In the genomic region with DNA sequence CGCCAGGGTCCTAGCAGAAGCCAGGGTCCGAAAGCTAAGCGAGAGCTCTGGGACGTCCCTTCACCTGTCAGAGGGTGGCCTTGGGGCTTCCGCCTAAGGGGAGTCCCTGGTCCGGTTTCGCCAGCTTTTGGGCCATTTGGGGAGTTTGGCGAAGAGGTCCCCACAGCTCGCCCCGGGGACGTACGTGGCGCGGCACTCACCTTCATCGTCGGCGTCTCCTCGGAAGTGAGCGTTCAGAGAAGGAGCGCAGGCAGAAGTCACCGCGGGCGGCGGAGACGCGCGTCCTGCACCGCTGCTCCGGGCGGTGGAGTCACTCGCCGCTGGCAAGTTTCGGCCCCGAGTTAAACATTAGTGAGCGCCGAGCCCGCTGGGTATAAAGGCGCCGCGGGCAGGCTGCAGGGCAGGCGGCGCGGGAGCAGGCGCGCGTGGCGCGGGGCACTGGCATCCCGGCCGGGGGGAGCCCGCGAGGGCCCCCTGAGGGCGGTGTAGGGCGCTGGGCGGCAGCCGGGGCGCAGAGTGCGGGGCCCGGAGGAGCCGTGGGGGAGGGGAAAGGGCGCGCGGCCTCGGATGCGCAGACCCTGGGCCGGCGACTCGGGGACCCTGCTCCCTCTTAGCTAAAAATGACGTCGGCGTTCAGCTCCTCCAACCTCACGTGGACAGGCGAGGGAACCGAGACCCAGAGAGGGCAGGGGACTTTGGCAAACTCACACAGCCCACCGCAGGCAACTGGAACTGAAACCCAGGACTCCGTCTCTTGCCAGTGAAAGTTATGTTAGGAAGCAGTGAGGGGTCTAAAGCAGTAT, we compare ENCODE assay signal across 1 cellular context.
TF ChIP-seq lines count a peak whose summit lies in the region.

A gene (minus strand): TSS at position 440 of the 803 bp plus-strand sequence. CDS start 234 bp downstream, at position 206.

TF ChIP-seq in HepG2, 621 proteins besides CTCF, POLR2A, EP300 and RAD21 (continued from another document and continues in another):
- TF ChIP-seq HNRNPUL1 (IDR thresholded peaks at IDR 0.05; ENCODE audit: low read depth, low read length) (peak; percentile 95), TCF7 (IDR thresholded peaks at IDR 0.05; ENCODE audit: low read depth) (no peak), LCORL (IDR thresholded peaks at IDR 0.05) (no peak), LCORL (CRISPR knock-in tag; IDR thresholded peaks at IDR 0.05) (peak; percentile 82; the same call in 1 of the 2 replicates), ZNF841 (CRISPR knock-in tag; IDR thresholded peaks at IDR 0.05; ENCODE audit: borderline replicate concordance) (no peak), ZNF282 (IDR thresholded peaks at IDR 0.05; ENCODE audit: partially characterized antibody) (no peak), ZNF614 (CRISPR knock-in tag; IDR thresholded peaks at IDR 0.05; ENCODE audit: borderline replicate concordance) (peak; percentile 70; the same call in 1 of the 2 replicates), ZNF768 (CRISPR knock-in tag; IDR thresholded peaks at IDR 0.05) (peak; percentile 99), GFI1 (CRISPR knock-in tag; IDR thresholded peaks at IDR 0.05; ENCODE audit: borderline replicate concordance) (peak; percentile 18; the same call in 1 of the 2 replicates), ZNF484 (CRISPR knock-in tag; IDR thresholded peaks at IDR 0.05; ENCODE audit: borderline replicate concordance, low read depth) (0 out of 2 replicates have a peak, but pooled peaks have one; percentile 28), ZNF251 (CRISPR knock-in tag; IDR thresholded peaks at IDR 0.05) (no peak), RFX1 (IDR thresholded peaks at IDR 0.05) (no peak), KAT7 (CRISPR knock-in tag; IDR thresholded peaks at IDR 0.05; ENCODE audit: borderline replicate concordance) (peak; percentile 67; the same call in 1 of the 2 replicates), POLR2G (IDR thresholded peaks at IDR 0.05; ENCODE audit: low read depth, low read length) (peak; percentile 89), ZNF713 (CRISPR knock-in tag; IDR thresholded peaks at IDR 0.05) (no peak), ARNTL (CRISPR knock-in tag; IDR thresholded peaks at IDR 0.05) (peak; percentile 59), NR3C1 (CRISPR knock-in tag; IDR thresholded peaks at IDR 0.05) (no peak), NCOA2 (CRISPR knock-in tag; IDR thresholded peaks at IDR 0.05) (0 out of 2 replicates have a peak, but pooled peaks have one; percentile 13), NR2F6 (IDR thresholded peaks at IDR 0.05) (no peak), NR2F6 (CRISPR knock-in tag; IDR thresholded peaks at IDR 0.05) (0 out of 2 replicates have a peak, but pooled peaks have one; percentile 1), ZNF317 (CRISPR knock-in tag; IDR thresholded peaks at IDR 0.05) (peak; percentile 73; the same call in 1 of the 2 replicates), RFX5 (IDR thresholded peaks at IDR 0.05; ENCODE audit: low read depth, low read length) (no peak), CCDC6 (CRISPR knock-in tag; IDR thresholded peaks at IDR 0.05) (peak; percentile 70; the same call in 1 of the 2 replicates), ZNF367 (CRISPR knock-in tag; IDR thresholded peaks at IDR 0.05; ENCODE audit: borderline replicate concordance) (0 out of 2 replicates have a peak, but pooled peaks have one; percentile 66), ZNF136 (CRISPR knock-in tag; IDR thresholded peaks at IDR 0.05; ENCODE audit: low read depth) (0 out of 2 replicates have a peak, but pooled peaks have one; percentile 6), POLR2AphosphoS2 (IDR thresholded peaks at IDR 0.05; ENCODE audit: low read depth, low read length) (no peak), CC2D1A (CRISPR knock-in tag; IDR thresholded peaks at IDR 0.05) (no peak), ZNF124 (CRISPR knock-in tag; IDR thresholded peaks at IDR 0.05) (no peak; the same call in 1 of the 2 replicates), SAFB2 (CRISPR knock-in tag; IDR thresholded peaks at IDR 0.05; ENCODE audit: borderline replicate concordance, low read depth) (no peak), SP1 (IDR thresholded peaks at IDR 0.05) (no peak), SP1 (CRISPR knock-in tag; IDR thresholded peaks at IDR 0.05) (0 out of 2 replicates have a peak, but pooled peaks have one; percentile 7), MTA1 (CRISPR knock-in tag; IDR thresholded peaks at IDR 0.05; ENCODE audit: borderline replicate concordance) (peak; percentile 73; the same call in 1 of the 2 replicates), PPARG (CRISPR knock-in tag; conservative IDR thresholded peaks at IDR 0.05) (no peak), FOXK2 (IDR thresholded peaks at IDR 0.05) (no peak)
- TF ChIP-seq, protein P1, sequence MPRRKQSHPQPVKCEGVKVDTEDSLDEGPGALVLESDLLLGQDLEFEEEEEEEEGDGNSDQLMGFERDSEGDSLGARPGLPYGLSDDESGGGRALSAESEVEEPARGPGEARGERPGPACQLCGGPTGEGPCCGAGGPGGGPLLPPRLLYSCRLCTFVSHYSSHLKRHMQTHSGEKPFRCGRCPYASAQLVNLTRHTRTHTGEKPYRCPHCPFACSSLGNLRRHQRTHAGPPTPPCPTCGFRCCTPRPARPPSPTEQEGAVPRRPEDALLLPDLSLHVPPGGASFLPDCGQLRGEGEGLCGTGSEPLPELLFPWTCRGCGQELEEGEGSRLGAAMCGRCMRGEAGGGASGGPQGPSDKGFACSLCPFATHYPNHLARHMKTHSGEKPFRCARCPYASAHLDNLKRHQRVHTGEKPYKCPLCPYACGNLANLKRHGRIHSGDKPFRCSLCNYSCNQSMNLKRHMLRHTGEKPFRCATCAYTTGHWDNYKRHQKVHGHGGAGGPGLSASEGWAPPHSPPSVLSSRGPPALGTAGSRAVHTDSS (CRISPR knock-in tag; conservative IDR thresholded peaks at IDR 0.05), result no peak
- TF ChIP-seq, protein P2, sequence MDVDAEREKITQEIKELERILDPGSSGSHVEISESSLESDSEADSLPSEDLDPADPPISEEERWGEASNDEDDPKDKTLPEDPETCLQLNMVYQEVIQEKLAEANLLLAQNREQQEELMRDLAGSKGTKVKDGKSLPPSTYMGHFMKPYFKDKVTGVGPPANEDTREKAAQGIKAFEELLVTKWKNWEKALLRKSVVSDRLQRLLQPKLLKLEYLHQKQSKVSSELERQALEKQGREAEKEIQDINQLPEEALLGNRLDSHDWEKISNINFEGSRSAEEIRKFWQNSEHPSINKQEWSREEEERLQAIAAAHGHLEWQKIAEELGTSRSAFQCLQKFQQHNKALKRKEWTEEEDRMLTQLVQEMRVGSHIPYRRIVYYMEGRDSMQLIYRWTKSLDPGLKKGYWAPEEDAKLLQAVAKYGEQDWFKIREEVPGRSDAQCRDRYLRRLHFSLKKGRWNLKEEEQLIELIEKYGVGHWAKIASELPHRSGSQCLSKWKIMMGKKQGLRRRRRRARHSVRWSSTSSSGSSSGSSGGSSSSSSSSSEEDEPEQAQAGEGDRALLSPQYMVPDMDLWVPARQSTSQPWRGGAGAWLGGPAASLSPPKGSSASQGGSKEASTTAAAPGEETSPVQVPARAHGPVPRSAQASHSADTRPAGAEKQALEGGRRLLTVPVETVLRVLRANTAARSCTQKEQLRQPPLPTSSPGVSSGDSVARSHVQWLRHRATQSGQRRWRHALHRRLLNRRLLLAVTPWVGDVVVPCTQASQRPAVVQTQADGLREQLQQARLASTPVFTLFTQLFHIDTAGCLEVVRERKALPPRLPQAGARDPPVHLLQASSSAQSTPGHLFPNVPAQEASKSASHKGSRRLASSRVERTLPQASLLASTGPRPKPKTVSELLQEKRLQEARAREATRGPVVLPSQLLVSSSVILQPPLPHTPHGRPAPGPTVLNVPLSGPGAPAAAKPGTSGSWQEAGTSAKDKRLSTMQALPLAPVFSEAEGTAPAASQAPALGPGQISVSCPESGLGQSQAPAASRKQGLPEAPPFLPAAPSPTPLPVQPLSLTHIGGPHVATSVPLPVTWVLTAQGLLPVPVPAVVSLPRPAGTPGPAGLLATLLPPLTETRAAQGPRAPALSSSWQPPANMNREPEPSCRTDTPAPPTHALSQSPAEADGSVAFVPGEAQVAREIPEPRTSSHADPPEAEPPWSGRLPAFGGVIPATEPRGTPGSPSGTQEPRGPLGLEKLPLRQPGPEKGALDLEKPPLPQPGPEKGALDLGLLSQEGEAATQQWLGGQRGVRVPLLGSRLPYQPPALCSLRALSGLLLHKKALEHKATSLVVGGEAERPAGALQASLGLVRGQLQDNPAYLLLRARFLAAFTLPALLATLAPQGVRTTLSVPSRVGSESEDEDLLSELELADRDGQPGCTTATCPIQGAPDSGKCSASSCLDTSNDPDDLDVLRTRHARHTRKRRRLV (CRISPR knock-in tag; IDR thresholded peaks at IDR 0.05), result no peak
- TF ChIP-seq, protein P3, sequence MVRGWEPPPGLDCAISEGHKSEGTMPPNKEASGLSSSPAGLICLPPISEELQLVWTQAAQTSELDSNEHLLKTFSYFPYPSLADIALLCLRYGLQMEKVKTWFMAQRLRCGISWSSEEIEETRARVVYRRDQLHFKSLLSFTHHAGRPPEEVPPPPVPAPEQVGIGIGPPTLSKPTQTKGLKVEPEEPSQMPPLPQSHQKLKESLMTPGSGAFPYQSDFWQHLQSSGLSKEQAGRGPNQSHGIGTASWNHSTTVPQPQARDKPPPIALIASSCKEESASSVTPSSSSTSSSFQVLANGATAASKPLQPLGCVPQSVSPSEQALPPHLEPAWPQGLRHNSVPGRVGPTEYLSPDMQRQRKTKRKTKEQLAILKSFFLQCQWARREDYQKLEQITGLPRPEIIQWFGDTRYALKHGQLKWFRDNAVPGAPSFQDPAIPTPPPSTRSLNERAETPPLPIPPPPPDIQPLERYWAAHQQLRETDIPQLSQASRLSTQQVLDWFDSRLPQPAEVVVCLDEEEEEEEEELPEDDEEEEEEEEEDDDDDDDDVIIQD (CRISPR knock-in tag; IDR thresholded peaks at IDR 0.05; ENCODE audit: low read depth), result peak; percentile 31; the same call in 1 of the 2 replicates
- TF ChIP-seq, protein P4, sequence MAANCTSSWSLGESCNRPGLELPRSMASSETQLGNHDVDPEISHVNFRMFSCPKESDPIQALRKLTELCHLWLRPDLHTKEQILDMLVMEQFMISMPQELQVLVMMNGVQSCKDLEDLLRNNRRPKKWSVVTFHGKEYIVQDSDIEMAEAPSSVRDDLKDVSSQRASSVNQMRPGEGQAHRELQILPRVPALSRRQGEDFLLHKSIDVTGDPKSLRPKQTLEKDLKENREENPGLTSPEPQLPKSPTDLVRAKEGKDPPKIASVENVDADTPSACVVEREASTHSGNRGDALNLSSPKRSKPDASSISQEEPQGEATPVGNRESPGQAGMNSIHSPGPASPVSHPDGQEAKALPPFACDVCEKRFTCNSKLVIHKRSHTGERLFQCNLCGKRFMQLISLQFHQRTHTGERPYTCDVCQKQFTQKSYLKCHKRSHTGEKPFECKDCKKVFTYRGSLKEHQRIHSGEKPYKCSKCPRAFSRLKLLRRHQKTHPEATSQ (CRISPR knock-in tag; IDR thresholded peaks at IDR 0.05; ENCODE audit: borderline replicate concordance), result no peak
- TF ChIP-seq, protein P5, sequence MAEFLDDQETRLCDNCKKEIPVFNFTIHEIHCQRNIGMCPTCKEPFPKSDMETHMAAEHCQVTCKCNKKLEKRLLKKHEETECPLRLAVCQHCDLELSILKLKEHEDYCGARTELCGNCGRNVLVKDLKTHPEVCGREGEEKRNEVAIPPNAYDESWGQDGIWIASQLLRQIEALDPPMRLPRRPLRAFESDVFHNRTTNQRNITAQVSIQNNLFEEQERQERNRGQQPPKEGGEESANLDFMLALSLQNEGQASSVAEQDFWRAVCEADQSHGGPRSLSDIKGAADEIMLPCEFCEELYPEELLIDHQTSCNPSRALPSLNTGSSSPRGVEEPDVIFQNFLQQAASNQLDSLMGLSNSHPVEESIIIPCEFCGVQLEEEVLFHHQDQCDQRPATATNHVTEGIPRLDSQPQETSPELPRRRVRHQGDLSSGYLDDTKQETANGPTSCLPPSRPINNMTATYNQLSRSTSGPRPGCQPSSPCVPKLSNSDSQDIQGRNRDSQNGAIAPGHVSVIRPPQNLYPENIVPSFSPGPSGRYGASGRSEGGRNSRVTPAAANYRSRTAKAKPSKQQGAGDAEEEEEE (CRISPR knock-in tag; IDR thresholded peaks at IDR 0.05; ENCODE audit: borderline replicate concordance), result no peak; the same call in 1 of the 2 replicates
- TF ChIP-seq, protein P6, sequence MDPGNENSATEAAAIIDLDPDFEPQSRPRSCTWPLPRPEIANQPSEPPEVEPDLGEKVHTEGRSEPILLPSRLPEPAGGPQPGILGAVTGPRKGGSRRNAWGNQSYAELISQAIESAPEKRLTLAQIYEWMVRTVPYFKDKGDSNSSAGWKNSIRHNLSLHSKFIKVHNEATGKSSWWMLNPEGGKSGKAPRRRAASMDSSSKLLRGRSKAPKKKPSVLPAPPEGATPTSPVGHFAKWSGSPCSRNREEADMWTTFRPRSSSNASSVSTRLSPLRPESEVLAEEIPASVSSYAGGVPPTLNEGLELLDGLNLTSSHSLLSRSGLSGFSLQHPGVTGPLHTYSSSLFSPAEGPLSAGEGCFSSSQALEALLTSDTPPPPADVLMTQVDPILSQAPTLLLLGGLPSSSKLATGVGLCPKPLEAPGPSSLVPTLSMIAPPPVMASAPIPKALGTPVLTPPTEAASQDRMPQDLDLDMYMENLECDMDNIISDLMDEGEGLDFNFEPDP (CRISPR knock-in tag; conservative IDR thresholded peaks at IDR 0.05), result no peak
- TF ChIP-seq, protein P7, sequence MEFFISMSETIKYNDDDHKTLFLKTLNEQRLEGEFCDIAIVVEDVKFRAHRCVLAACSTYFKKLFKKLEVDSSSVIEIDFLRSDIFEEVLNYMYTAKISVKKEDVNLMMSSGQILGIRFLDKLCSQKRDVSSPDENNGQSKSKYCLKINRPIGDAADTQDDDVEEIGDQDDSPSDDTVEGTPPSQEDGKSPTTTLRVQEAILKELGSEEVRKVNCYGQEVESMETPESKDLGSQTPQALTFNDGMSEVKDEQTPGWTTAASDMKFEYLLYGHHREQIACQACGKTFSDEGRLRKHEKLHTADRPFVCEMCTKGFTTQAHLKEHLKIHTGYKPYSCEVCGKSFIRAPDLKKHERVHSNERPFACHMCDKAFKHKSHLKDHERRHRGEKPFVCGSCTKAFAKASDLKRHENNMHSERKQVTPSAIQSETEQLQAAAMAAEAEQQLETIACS (CRISPR knock-in tag; IDR thresholded peaks at IDR 0.05), result peak; percentile 73
- TF ChIP-seq, protein P8, sequence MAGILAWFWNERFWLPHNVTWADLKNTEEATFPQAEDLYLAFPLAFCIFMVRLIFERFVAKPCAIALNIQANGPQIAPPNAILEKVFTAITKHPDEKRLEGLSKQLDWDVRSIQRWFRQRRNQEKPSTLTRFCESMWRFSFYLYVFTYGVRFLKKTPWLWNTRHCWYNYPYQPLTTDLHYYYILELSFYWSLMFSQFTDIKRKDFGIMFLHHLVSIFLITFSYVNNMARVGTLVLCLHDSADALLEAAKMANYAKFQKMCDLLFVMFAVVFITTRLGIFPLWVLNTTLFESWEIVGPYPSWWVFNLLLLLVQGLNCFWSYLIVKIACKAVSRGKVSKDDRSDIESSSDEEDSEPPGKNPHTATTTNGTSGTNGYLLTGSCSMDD (CRISPR knock-in tag; IDR thresholded peaks at IDR 0.05), result no peak
- TF ChIP-seq, protein P9, sequence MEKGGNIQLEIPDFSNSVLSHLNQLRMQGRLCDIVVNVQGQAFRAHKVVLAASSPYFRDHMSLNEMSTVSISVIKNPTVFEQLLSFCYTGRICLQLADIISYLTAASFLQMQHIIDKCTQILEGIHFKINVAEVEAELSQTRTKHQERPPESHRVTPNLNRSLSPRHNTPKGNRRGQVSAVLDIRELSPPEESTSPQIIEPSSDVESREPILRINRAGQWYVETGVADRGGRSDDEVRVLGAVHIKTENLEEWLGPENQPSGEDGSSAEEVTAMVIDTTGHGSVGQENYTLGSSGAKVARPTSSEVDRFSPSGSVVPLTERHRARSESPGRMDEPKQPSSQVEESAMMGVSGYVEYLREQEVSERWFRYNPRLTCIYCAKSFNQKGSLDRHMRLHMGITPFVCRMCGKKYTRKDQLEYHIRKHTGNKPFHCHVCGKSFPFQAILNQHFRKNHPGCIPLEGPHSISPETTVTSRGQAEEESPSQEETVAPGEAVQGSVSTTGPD (CRISPR knock-in tag; IDR thresholded peaks at IDR 0.05), result no peak
